1 cellular context compared by ENCODE assay signal in genomic region chr17:44350733-44351226, GRCh38.
TF ChIP-seq lines count a peak whose summit lies in the region.

No MANE protein-coding gene starts in this region.

TF ChIP-seq in HEK293, 187 proteins besides CTCF, POLR2A, EP300 and RAD21 (continued from another document):
- TF ChIP-seq HOXC10 (CRISPR knock-in tag; IDR thresholded peaks at IDR 0.05) (no peak), ZNF2 (tag by site-specific recombination; IDR thresholded peaks at IDR 0.05) (peak; percentile 99), PRDM10 (tag by site-specific recombination; IDR thresholded peaks at IDR 0.05) (no peak), ZNF426 (tag by site-specific recombination; IDR thresholded peaks at IDR 0.05) (no peak), TRIM28 (IDR thresholded peaks at IDR 0.05; ENCODE audit: borderline replicate concordance, low read length) (no peak), ZNF501 (tag by site-specific recombination; IDR thresholded peaks at IDR 0.05) (no peak), ZNF157 (tag by site-specific recombination; IDR thresholded peaks at IDR 0.05) (no peak), ZNF391 (tag by site-specific recombination; IDR thresholded peaks at IDR 0.05; ENCODE audit: borderline replicate concordance, low read depth) (0 out of 2 replicates have a peak, but pooled peaks have one; percentile 34), ZNF433 (tag by site-specific recombination; IDR thresholded peaks at IDR 0.05; ENCODE audit: low read depth) (no peak), ZNF175 (tag by site-specific recombination; IDR thresholded peaks at IDR 0.05) (no peak), SP7 (tag by site-specific recombination; IDR thresholded peaks at IDR 0.05) (0 out of 2 replicates have a peak, but pooled peaks have one; percentile 21), ZNF660 (tag by site-specific recombination; IDR thresholded peaks at IDR 0.05) (0 out of 2 replicates have a peak, but pooled peaks have one; percentile 27), KLF8 (tag by site-specific recombination; IDR thresholded peaks at IDR 0.05) (peak; percentile 27; the same call in 1 of the 2 replicates), ZBTB49 (tag by site-specific recombination; IDR thresholded peaks at IDR 0.05; ENCODE audit: low read depth) (no peak), ZNF544 (tag by site-specific recombination; IDR thresholded peaks at IDR 0.05) (no peak), AEBP2 (tag by site-specific recombination; IDR thresholded peaks at IDR 0.05; ENCODE audit: borderline replicate concordance) (no peak), ZFP37 (tag by site-specific recombination; IDR thresholded peaks at IDR 0.05) (0 out of 2 replicates have a peak, but pooled peaks have one; percentile 54), ZNF792 (tag by site-specific recombination; IDR thresholded peaks at IDR 0.05) (no peak), ZNF184 (tag by site-specific recombination; IDR thresholded peaks at IDR 0.05) (no peak), REST (tag by site-specific recombination; IDR thresholded peaks at IDR 0.05) (no peak), ZNF121 (tag by site-specific recombination; IDR thresholded peaks at IDR 0.05) (no peak), ZNF248 (tag by site-specific recombination; IDR thresholded peaks at IDR 0.05) (no peak), SCRT1 (tag by site-specific recombination; IDR thresholded peaks at IDR 0.05; ENCODE audit: borderline replicate concordance) (no peak), HIC1 (tag by site-specific recombination; IDR thresholded peaks at IDR 0.05) (peak; percentile 67; the same call in 1 of the 2 replicates), ZNF600 (tag by site-specific recombination; IDR thresholded peaks at IDR 0.05) (peak; percentile 36; the same call in 1 of the 2 replicates), ZNF48 (tag by site-specific recombination; IDR thresholded peaks at IDR 0.05) (no peak), OSR2 (tag by site-specific recombination; IDR thresholded peaks at IDR 0.05) (0 out of 2 replicates have a peak, but pooled peaks have one; percentile 23), SCRT2 (tag by site-specific recombination; IDR thresholded peaks at IDR 0.05) (peak; percentile 77), ZNF692 (tag by site-specific recombination; IDR thresholded peaks at IDR 0.05) (0 out of 2 replicates have a peak, but pooled peaks have one; percentile 42), ZNF221 (tag by site-specific recombination; IDR thresholded peaks at IDR 0.05; ENCODE audit: borderline replicate concordance) (no peak)
